ENCODE assay signal across 9 cellular contexts in genomic region chr2:129812071-129812470, GRCh38.
DNase-seq lines count a peak whose midpoint lies in the region; TF ChIP-seq lines count a peak whose summit lies in the region.
"Had no signal": no experiment of that assay in that cellular context is flagged by ENCODE, and none has a peak within 500 bp of the region (broad histone marks: within the 10 kb centered on the region; RNA-seq: fewer than 3 reads in every experiment).

No MANE protein-coding gene starts in this region.

- H3K9ac ChIP-seq in colonic mucosa (ENCODE audit: low read depth in 2 of 2, low read length in 2 of 2), result no peak overlapping the region

- in situ Hi-C loops in transverse colon (cut with MboI; ENCODE audit: low pct_ligation_motif_present in 1 of 4, low pct_unique_long_range_greater_than_20kb in 1 of 4, low sequenced_read_pairs in 3 of 4), result no loop called here

- H3K36me3 ChIP-seq in colonic mucosa (no peaks in the 10 kb centered on the region), transverse colon (no peaks in the 10 kb centered on the region)

- no peak for TF ChIP-seq POLR2A in transverse colon (IDR thresholded peaks at IDR 0.05)

- H3K27ac ChIP-seq in colonic mucosa (peak overlapping the region; percentile 50), transverse colon (peak overlapping the region; percentile 43 to 66 (median 60))
- H3K27ac ChIP-seq: C4-2B had no signal

- H3K27me3 ChIP-seq in colonic mucosa (no peaks in the 10 kb centered on the region), transverse colon (no peaks in the 10 kb centered on the region)

- TF ChIP-seq CTCF in colonic mucosa (IDR thresholded peaks at IDR 0.05) (no peak), transverse colon (IDR thresholded peaks at IDR 0.05) (no peak)

- 40% methylated on average over 1 to 4 of the region's 4 CpGs for WGBS in transverse colon (ENCODE audit: low coverage in 1 of 2), 2 donors

- H3K4me1 ChIP-seq in colonic mucosa, result peaks cover 4% of the 10 kb centered on the region
- peaks cover 0 to 9% (median 7%) of the 10 kb centered on the region in 4 donors for H3K4me1 ChIP-seq in transverse colon

- intact Hi-C loops in colonic mucosa (cut with DNase I) (no loop called here), transverse colon (cut with DNase I; ENCODE audit: low total_unique reads) (no loop called here)

- peak; percentile 1 for DNase-seq in activated T-cell treated with anti-CD3 and anti-CD28 coated beads for 48 hours (ENCODE audit: low read depth)
- no peak for DNase-seq in activated T-cell treated with anti-CD3 and anti-CD28 coated beads, Interleukin-2, amount 50 U/mL, for 1 hour
- DNase-seq in HT1080 (ENCODE audit: low read depth), result peak; percentile 48
- DNase-seq in colonic mucosa, result peak; percentile 83
- DNase-seq in transverse colon, result peak; percentile 85
- DNase-seq in H4 (ENCODE audit: low spot score), result no peak
- DNase-seq in D341Med (ENCODE audit: low spot score), result no peak
- DNase-seq in OCI-M2 (lab: John Stamatoyannopoulos, UW; ENCODE audit: unreplicated experiment), result no peak

- no peak for TF ChIP-seq EP300 in transverse colon (IDR thresholded peaks at IDR 0.05; ENCODE audit: low read depth)

- H3K9me3 ChIP-seq in colonic mucosa, result no peaks in the 10 kb centered on the region
- H3K9me3 ChIP-seq in transverse colon, result peaks cover 0 to 8% of the 10 kb centered on the region in 2 donors

- H3K4me3 ChIP-seq in colonic mucosa (no peak overlapping the region), transverse colon (no peak overlapping the region)

Comparison
In these comparisons a context has a peak if more than half of its experiments do, and no peak if none do; other contexts are left out.
1. DNase-seq: peak in activated T-cell treated with anti-CD3 and anti-CD28 coated beads for 48 hours (single experiment), HT1080 (single experiment), colonic mucosa (single experiment) and transverse colon (single experiment); none in activated T-cell treated with anti-CD3 and anti-CD28 coated beads, Interleukin-2, amount 50 U/mL, for 1 hour (single experiment), H4 (single experiment), D341Med (single experiment) and OCI-M2 (single experiment).